Comparison of ENCODE assay signal across 8 cellular contexts in the genomic region with DNA sequence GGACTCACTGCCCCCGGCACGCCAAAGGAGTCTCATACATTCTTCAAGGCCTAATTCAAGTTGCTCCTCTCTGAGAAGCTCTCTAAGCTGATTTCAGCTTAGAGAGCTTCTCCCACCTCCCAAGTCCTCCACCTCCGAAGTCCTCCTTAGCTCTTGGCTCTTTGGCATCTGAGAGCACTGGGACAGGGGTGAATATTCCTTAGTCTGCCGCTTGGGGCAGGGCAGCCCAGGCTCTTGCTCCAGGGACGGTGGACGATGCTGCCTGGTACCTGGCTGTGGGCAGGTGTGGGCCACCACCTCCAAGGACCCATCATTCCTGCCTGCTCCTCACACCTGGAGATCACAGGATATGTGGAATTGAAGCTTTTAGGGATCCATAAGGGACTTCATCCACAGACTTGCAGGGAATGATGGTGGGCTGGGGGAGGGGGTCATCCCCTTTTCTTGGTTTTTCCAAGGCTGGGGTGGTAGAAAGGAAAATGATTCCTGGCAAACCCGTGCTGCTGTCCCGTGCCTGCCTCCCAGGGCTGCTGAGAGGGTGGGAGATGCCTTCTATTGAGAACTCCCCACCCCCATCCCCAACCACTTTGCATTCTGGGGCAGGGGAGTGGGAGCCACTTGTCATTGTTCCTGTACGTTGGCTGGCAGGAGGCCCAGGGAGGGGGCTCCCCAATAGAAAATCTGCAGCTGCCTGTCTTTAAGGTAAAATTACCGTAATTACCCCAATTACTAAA. TPM values are rescaled to one million over a fixed set of nuclear protein-coding genes. Genes with fewer than 3 reads are reported as not detected.
DNase-seq lines count a peak whose midpoint lies in the region; ATAC-seq, FAIRE-seq and TF ChIP-seq lines count a peak whose summit lies in the region.
"Had no signal": no experiment of that assay in that cellular context is flagged by ENCODE, and none has a peak within 500 bp of the region (broad histone marks: within the 10 kb centered on the region; RNA-seq: fewer than 3 reads in every experiment).

No MANE protein-coding gene starts in this region.

- no peak overlapping the region for H3K27ac Mint-ChIP-seq in nephron

- peak; percentile 72 to 82 for TF ChIP-seq RAD21 in H1 (IDR thresholded peaks at IDR 0.05 in 1 of 2, conservative IDR thresholded peaks at IDR 0.05 in 1 of 2; ENCODE audit: low read depth in 2 of 2, low read length in 2 of 2)

- H2AK5ac ChIP-seq in H1 (ENCODE audit: low read depth, low read length), result no peak overlapping the region

- DNase-seq in LNCaP clone FGC (ENCODE audit: low read depth) (no peak), H1 (ENCODE audit: low read depth in 1 of 2, low spot score in 2 of 2) (peak in 1 of 2 experiments; percentile 78)

- 34% methylated on average over 10 of the region's 10 CpGs; no CpG with 5 or more reads in 1 of the 2 experiments for WGBS in H1 (ENCODE audit: extremely low coverage in 1 of 2, insufficient coverage in 1 of 2, insufficient read length in 1 of 2, insufficient replicate concordance in 2 of 2, low coverage in 1 of 2, low lambda C conversion rate in 2 of 2, missing lambda C conversion rate in 1 of 2), 2 experiments

- H4K91ac ChIP-seq in H1 (replicated peaks; ENCODE audit: insufficient read length, low read length), result no peak overlapping the region

- H3K4me1 ChIP-seq in H1 (replicated peaks in 1 of 4; ENCODE audit: control insufficient read depth in 3 of 4, insufficient read depth in 4 of 4, low read length in 3 of 4), result peaks cover 0 to 7% (median 2%) of the 10 kb centered on the region in 4 experiments; a peak in 3 of 7 replicates

- H3K9me3 ChIP-seq in H1 (ENCODE audit: insufficient read depth in 2 of 2, low read depth in 1 of 2, low read length in 1 of 2), result no peaks in the 10 kb centered on the region

- peak; percentile 81 for TF ChIP-seq CTCF in GM12872 (IDR thresholded peaks at IDR 0.05; ENCODE audit: insufficient read depth, low read depth, low read length)
- TF ChIP-seq CTCF in LNCaP clone FGC (IDR thresholded peaks at IDR 0.05; ENCODE audit: control insufficient read depth, extremely low read depth, insufficient read depth), result peak; percentile 78
- peak; percentile 47 for TF ChIP-seq CTCF in WI38 (IDR thresholded peaks at IDR 0.05; ENCODE audit: low read depth, low read length)
- TF ChIP-seq CTCF in H1 (IDR thresholded peaks at IDR 0.05; ENCODE audit: control extremely low read depth in 1 of 3, insufficient read depth in 1 of 3, low read depth in 1 of 3, low read length in 3 of 3), result peak; percentile 79 to 90 (median 88)
- peak; percentile 66 to 71 (median 67) for TF ChIP-seq CTCF in nephron (IDR thresholded peaks at IDR 0.05; ENCODE audit: unreplicated experiment in 3 of 3)

- no peaks in the 10 kb centered on the region for H3K4me1 Mint-ChIP-seq in nephron

- H2BK15ac ChIP-seq in H1 (ENCODE audit: low read length), result no peak overlapping the region

- no peak overlapping the region for H3K18ac ChIP-seq in H1 (ENCODE audit: extremely low read depth, low read length)

- no peak overlapping the region for H4K8ac ChIP-seq in H1 (ENCODE audit: extremely low read depth, insufficient read depth, low read length)

- no peak overlapping the region for H2AFZ ChIP-seq in H1 (ENCODE audit: low read length)

- H3K9ac ChIP-seq in H1 (replicated peaks in 1 of 4; ENCODE audit: extremely low read depth in 1 of 4, low read depth in 3 of 4, low read length in 3 of 4), result no peak overlapping the region

- H3K79me2 ChIP-seq in H1 (ENCODE audit: control insufficient read depth in 1 of 2, insufficient read depth in 2 of 2, low read length in 2 of 2), result no peaks in the 10 kb centered on the region

- no peak overlapping the region for H4K5ac ChIP-seq in H1 (ENCODE audit: insufficient read length, low read depth, low read length)

- ATAC-seq in HG03354 (IDR thresholded peaks at IDR 0.05; ENCODE audit: poor library complexity, severe bottlenecking, unreplicated experiment) (no peak), HG03342 (IDR thresholded peaks at IDR 0.05; ENCODE audit: unreplicated experiment) (no peak)

- H2BK20ac ChIP-seq in H1 (ENCODE audit: low read length), result no peak overlapping the region

- no peaks in the 10 kb centered on the region for H3K36me3 Mint-ChIP-seq in nephron (ENCODE audit: low read depth)

- no peak for TF ChIP-seq EP300 in H1 (IDR thresholded peaks at IDR 0.05; ENCODE audit: borderline replicate concordance in 1 of 2, low read depth in 2 of 2, low read length in 2 of 2)

- no peaks in the 10 kb centered on the region for H3K79me1 ChIP-seq in H1 (ENCODE audit: low read depth, low read length)

- H2BK12ac ChIP-seq in H1 (ENCODE audit: low read depth, low read length), result no peak overlapping the region

- no peaks in the 10 kb centered on the region for H4K20me1 ChIP-seq in H1 (replicated peaks in 1 of 2; ENCODE audit: control insufficient read depth in 1 of 2, insufficient read depth in 2 of 2, low read length in 2 of 2)

- peak; percentile 81 for FAIRE-seq in H1 (lab: Jason Lieb, UNC)

- H3K4ac ChIP-seq in H1 (replicated peaks; ENCODE audit: insufficient read length, low read depth, low read length), result no peak overlapping the region

- POLR2A ChIA-PET in H1 (lab: Charles Lee; ENCODE audit: partially characterized antibody), result interaction anchor here (0.7 to 1.2 kb wide), 6 partner anchors 9 to 77 kb away, joined by 3 to 4 read pairs (median 3); no protein-coding TSS in a partner anchor

- CTCF ChIA-PET in H1 (lab: Charles Lee; ENCODE audit: partially characterized antibody), result interaction anchor here (0.6 to 6.7 kb wide), 41 partner anchors 10 to 390 kb away, joined by 3 to 88 read pairs (median 5); a partner anchor contains a TSS

- TF ChIP-seq POLR2A in H1 (IDR thresholded peaks at IDR 0.05; ENCODE audit: control extremely low read depth in 1 of 2, low read depth in 2 of 2, low read length in 2 of 2), result no peak

- no peak overlapping the region for H3K56ac ChIP-seq in H1 (replicated peaks; ENCODE audit: insufficient read length, low read depth, low read length)

- H3K4me3 ChIP-seq in LNCaP clone FGC (ENCODE audit: low read depth, low read length) (no peak overlapping the region), WI38 (ENCODE audit: low read depth, low read length) (no peak overlapping the region), H1 (ENCODE audit: extremely low read depth in 1 of 4, insufficient read depth in 2 of 4, low read depth in 3 of 4, low read length in 4 of 4) (no peak overlapping the region)

- no peak overlapping the region for H2BK5ac ChIP-seq in H1 (ENCODE audit: low read depth, low read length)

- H3K27me3 Mint-ChIP-seq in nephron (ENCODE audit: low read depth), result peaks cover 72% of the 10 kb centered on the region

- H2BK120ac ChIP-seq in H1 (replicated peaks; ENCODE audit: low read depth, low read length), result no peak overlapping the region

- H3K14ac ChIP-seq in H1 (ENCODE audit: insufficient read length), result no peak overlapping the region

- no peak overlapping the region for H3K4me3 Mint-ChIP-seq in nephron

- no peak overlapping the region for H3K27ac ChIP-seq in H1 (ENCODE audit: low read depth, low read length)

- no peaks in the 10 kb centered on the region for H3K9me3 Mint-ChIP-seq in nephron

- H3K23ac ChIP-seq in H1 (ENCODE audit: insufficient read length), result no peak overlapping the region

- H3K36me3 ChIP-seq in H1 (ENCODE audit: control insufficient read depth in 2 of 4, insufficient read depth in 4 of 4, low read length in 3 of 4), result no peaks in the 10 kb centered on the region

- no peaks in the 10 kb centered on the region for H3K23me2 ChIP-seq in H1 (ENCODE audit: low read depth, low read length)

- no peak overlapping the region; a peak in 2 of 4 replicates for H3K4me2 ChIP-seq in H1 (ENCODE audit: insufficient read depth in 1 of 2, low read depth in 2 of 2, low read length in 2 of 2)

- peaks cover 0 to 2% (median 0%) of the 10 kb centered on the region in 4 experiments; a peak in 4 of 7 replicates for H3K27me3 ChIP-seq in H1 (replicated peaks in 1 of 4; ENCODE audit: control insufficient read depth in 3 of 4, extremely low read depth in 1 of 4, insufficient read depth in 3 of 4, low read length in 3 of 4)

TF ChIP-seq in H1, 55 proteins besides CTCF, POLR2A, EP300 and RAD21 (continues in another document):
- TF ChIP-seq CEBPB (IDR thresholded peaks at IDR 0.05; ENCODE audit: low read depth, low read length), result no peak

RNA-seq across cellular contexts. Expression of a gene that starts 57.4 kb away (rescaled TPM):
- 0.74 and 0.86 TPM in 2 replicates for total RNA-seq in H1 (2021; fragmentation: NEBNext Ultra II Directional; extraction: Animal tissue kit (Norgen Biotek cat#: 25700))
- 0.69 and 1.4 TPM in 2 replicates for polyA plus RNA-seq in H1 (2011; rRNA removed)
- polyA plus RNA-seq in H1 (2011; cell fraction: cytosol; rRNA removed), result 0.94 TPM
- polyA plus RNA-seq in H1 (2011; cell fraction: nucleus; rRNA removed), result 2.7 TPM
- 1.0 to 1.5 TPM (median 1.2 TPM) in 4 replicates for polyA plus RNA-seq in H1 (2012, experiment 1 of 2)
- polyA plus RNA-seq in H1 (2012, experiment 2 of 2), result 0.77 TPM
- polyA plus RNA-seq in H1 (2013, experiment 1 of 2), result 0.45 TPM
- polyA plus RNA-seq in H1 (2013, experiment 2 of 2), result 0.42 TPM
- polyA minus RNA-seq in H1 (2011; rRNA and poly(A)+ RNA removed), result 0.44 and 0.71 TPM in 2 replicates
- not detected for polyA minus RNA-seq in H1 (2011; cell fraction: cytosol; rRNA and poly(A)+ RNA removed)
- polyA minus RNA-seq in H1 (2011; cell fraction: nucleus; rRNA and poly(A)+ RNA removed), result 0.40 TPM
- total RNA-seq: T-helper 1 cell treated with Interleukin-12 subunit alpha and Interleukin-12 subunit beta and Interleukin-4 antibody, amounts not matched to agents 30 ng/mL and 1 ng/mL, for 36 hours had no signal
